In the genomic region with DNA sequence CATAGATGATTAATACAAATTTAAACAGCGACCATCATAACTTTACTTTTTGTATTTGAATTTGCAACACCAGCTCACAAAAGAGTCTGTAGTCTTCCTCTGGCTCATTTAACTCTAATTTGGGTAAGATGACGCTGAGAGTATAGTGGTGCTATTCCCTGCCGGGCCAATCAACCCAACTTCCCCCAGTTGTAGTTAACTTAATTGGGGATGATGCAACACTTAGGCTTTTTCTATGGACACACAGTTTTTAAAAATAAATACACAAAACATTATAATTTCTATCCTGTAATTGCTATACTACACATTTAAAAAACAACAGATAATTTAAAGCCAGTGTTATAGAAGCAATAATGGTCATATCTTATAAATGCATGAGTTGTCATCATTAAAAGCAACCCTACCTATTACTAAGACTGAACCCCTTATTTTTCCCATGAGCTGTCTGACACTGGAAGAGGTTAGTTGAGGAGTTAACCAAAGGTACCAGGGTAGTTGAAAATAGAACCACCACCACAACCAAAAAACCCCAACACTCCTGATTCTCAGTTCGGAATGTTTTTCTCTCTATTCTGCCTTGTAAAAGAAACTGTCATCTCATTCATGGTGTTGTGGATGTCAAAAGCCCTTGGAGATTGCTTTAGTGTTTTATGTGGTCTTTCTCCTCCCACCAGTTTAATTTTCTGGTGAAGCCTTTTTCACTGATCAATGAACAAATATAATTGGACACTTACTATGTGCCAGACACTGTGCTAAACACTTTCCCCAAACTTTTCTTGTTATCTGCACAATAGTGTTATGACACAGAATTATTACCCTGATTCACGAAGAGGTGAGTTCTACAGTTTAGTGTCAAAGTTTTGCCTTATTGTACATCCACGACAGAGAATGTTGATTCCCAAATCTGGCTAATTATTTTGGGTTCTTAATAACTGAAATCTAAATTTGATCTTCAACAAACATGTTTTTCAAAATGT, we compare ENCODE assay signal across 1 cellular context.
TF ChIP-seq lines count a peak whose summit lies in the region.

No MANE protein-coding gene starts in this region.

TF ChIP-seq in K562, 482 proteins besides CTCF, POLR2A, EP300 and RAD21 (continued from another document):
- TF ChIP-seq, protein P1, sequence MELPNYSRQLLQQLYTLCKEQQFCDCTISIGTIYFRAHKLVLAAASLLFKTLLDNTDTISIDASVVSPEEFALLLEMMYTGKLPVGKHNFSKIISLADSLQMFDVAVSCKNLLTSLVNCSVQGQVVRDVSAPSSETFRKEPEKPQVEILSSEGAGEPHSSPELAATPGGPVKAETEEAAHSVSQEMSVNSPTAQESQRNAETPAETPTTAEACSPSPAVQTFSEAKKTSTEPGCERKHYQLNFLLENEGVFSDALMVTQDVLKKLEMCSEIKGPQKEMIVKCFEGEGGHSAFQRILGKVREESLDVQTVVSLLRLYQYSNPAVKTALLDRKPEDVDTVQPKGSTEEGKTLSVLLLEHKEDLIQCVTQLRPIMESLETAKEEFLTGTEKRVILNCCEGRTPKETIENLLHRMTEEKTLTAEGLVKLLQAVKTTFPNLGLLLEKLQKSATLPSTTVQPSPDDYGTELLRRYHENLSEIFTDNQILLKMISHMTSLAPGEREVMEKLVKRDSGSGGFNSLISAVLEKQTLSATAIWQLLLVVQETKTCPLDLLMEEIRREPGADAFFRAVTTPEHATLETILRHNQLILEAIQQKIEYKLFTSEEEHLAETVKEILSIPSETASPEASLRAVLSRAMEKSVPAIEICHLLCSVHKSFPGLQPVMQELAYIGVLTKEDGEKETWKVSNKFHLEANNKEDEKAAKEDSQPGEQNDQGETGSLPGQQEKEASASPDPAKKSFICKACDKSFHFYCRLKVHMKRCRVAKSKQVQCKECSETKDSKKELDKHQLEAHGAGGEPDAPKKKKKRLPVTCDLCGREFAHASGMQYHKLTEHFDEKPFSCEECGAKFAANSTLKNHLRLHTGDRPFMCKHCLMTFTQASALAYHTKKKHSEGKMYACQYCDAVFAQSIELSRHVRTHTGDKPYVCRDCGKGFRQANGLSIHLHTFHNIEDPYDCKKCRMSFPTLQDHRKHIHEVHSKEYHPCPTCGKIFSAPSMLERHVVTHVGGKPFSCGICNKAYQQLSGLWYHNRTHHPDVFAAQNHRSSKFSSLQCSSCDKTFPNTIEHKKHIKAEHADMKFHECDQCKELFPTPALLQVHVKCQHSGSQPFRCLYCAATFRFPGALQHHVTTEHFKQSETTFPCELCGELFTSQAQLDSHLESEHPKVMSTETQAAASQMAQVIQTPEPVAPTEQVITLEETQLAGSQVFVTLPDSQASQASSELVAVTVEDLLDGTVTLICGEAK (IDR thresholded peaks at IDR 0.05): 0 out of 2 replicates have a peak, but pooled peaks have one; percentile 8
- TF ChIP-seq, protein P1 (CRISPR knock-in tag; IDR thresholded peaks at IDR 0.05): no peak
- TF ChIP-seq, protein P2, sequence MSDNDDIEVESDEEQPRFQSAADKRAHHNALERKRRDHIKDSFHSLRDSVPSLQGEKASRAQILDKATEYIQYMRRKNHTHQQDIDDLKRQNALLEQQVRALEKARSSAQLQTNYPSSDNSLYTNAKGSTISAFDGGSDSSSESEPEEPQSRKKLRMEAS (CRISPR knock-in tag; IDR thresholded peaks at IDR 0.05): no peak
- TF ChIP-seq SMARCB1 (IDR thresholded peaks at IDR 0.05; ENCODE audit: insufficient read length, low read depth) (peak; percentile 7), NFXL1 (CRISPR knock-in tag; IDR thresholded peaks at IDR 0.05) (0 out of 2 replicates have a peak, but pooled peaks have one; percentile 13), CBX3 (IDR thresholded peaks at IDR 0.05; ENCODE audit: borderline replicate concordance in 1 of 2, low read length in 2 of 2) (no peak), ZNF780A (CRISPR knock-in tag; IDR thresholded peaks at IDR 0.05) (no peak), SOX6 (IDR thresholded peaks at IDR 0.05) (no peak), MAZ (CRISPR knock-in tag; conservative IDR thresholded peaks at IDR 0.05 in 1 of 2, IDR thresholded peaks at IDR 0.05 in 1 of 2) (no peak), GTF2A2 (tag; IDR thresholded peaks at IDR 0.05) (0 out of 2 replicates have a peak, but pooled peaks have one; percentile 19), NCOA2 (IDR thresholded peaks at IDR 0.05; ENCODE audit: partially characterized antibody in 2 of 2) (no peak), ZBTB7A (IDR thresholded peaks at IDR 0.05; ENCODE audit: borderline replicate concordance, control insufficient read depth, low read depth, low read length) (no peak), KAT8 (IDR thresholded peaks at IDR 0.05; ENCODE audit: low read depth) (no peak), ETV5 (CRISPR knock-in tag; IDR thresholded peaks at IDR 0.05; ENCODE audit: low read depth) (no peak), ZNF146 (CRISPR knock-in tag; IDR thresholded peaks at IDR 0.05; ENCODE audit: unreplicated experiment) (no peak), FOXJ3 (CRISPR knock-in tag; IDR thresholded peaks at IDR 0.05) (no peak), KLF16 (IDR thresholded peaks at IDR 0.05) (no peak), ZNF436 (CRISPR knock-in tag; IDR thresholded peaks at IDR 0.05) (no peak), PHB (CRISPR knock-in tag; IDR thresholded peaks at IDR 0.05) (no peak), C11orf30 (IDR thresholded peaks at IDR 0.05; ENCODE audit: low read depth) (peak; percentile 29; the same call in 1 of the 2 replicates), FOXJ2 (tag; IDR thresholded peaks at IDR 0.05) (peak; percentile 37; the same call in 1 of the 2 replicates)
- TF ChIP-seq, protein P3, sequence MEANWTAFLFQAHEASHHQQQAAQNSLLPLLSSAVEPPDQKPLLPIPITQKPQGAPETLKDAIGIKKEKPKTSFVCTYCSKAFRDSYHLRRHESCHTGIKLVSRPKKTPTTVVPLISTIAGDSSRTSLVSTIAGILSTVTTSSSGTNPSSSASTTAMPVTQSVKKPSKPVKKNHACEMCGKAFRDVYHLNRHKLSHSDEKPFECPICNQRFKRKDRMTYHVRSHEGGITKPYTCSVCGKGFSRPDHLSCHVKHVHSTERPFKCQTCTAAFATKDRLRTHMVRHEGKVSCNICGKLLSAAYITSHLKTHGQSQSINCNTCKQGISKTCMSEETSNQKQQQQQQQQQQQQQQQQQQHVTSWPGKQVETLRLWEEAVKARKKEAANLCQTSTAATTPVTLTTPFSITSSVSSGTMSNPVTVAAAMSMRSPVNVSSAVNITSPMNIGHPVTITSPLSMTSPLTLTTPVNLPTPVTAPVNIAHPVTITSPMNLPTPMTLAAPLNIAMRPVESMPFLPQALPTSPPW (CRISPR knock-in tag; IDR thresholded peaks at IDR 0.05): peak; percentile 22; the same call in 1 of the 2 replicates
- TF ChIP-seq, protein P4, sequence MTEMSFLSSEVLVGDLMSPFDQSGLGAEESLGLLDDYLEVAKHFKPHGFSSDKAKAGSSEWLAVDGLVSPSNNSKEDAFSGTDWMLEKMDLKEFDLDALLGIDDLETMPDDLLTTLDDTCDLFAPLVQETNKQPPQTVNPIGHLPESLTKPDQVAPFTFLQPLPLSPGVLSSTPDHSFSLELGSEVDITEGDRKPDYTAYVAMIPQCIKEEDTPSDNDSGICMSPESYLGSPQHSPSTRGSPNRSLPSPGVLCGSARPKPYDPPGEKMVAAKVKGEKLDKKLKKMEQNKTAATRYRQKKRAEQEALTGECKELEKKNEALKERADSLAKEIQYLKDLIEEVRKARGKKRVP (CRISPR knock-in tag; IDR thresholded peaks at IDR 0.05): peak; percentile 94
- TF ChIP-seq, protein P5, sequence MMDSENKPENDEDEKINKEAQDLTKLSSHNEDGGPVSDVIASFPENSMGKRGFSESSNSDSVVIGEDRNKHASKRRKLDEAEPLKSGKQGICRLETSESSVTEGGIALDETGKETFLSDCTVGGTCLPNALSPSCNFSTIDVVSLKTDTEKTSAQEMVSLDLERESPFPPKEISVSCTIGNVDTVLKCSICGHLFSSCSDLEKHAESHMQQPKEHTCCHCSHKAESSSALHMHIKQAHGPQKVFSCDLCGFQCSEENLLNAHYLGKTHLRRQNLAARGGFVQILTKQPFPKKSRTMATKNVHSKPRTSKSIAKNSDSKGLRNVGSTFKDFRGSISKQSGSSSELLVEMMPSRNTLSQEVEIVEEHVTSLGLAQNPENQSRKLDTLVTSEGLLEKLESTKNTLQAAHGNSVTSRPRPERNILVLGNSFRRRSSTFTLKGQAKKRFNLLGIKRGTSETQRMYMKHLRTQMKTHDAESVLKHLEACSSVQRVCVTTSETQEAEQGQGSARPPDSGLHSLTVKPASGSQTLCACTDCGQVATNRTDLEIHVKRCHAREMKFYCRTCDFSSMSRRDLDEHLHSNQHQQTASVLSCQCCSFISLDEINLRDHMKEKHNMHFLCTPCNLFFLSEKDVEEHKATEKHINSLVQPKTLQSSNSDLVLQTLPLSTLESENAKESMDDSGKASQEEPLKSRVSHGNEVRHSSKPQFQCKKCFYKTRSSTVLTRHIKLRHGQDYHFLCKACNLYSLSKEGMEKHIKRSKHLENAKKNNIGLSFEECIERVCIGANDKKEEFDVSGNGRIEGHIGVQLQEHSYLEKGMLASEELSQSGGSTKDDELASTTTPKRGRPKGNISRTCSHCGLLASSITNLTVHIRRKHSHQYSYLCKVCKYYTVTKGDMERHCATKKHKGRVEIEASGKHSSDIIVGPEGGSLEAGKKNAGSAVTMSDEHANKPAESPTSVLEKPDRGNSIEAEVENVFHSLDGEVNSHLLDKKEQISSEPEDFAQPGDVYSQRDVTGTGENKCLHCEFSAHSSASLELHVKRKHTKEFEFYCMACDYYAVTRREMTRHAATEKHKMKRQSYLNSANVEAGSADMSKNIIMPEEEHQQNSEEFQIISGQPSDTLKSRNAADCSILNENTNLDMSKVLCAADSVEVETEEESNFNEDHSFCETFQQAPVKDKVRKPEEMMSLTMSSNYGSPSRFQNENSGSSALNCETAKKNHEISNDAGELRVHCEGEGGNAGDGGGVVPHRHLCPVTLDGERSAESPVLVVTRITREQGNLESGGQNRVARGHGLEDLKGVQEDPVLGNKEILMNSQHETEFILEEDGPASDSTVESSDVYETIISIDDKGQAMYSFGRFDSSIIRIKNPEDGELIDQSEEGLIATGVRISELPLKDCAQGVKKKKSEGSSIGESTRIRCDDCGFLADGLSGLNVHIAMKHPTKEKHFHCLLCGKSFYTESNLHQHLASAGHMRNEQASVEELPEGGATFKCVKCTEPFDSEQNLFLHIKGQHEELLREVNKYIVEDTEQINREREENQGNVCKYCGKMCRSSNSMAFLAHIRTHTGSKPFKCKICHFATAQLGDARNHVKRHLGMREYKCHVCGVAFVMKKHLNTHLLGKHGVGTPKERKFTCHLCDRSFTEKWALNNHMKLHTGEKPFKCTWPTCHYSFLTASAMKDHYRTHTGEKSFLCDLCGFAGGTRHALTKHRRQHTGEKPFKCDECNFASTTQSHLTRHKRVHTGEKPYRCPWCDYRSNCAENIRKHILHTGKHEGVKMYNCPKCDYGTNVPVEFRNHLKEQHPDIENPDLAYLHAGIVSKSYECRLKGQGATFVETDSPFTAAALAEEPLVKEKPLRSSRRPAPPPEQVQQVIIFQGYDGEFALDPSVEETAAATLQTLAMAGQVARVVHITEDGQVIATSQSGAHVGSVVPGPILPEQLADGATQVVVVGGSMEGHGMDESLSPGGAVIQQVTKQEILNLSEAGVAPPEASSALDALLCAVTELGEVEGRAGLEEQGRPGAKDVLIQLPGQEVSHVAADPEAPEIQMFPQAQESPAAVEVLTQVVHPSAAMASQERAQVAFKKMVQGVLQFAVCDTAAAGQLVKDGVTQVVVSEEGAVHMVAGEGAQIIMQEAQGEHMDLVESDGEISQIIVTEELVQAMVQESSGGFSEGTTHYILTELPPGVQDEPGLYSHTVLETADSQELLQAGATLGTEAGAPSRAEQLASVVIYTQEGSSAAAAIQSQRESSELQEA (IDR thresholded peaks at IDR 0.05; ENCODE audit: low read depth): no peak
